14 cellular contexts compared by ENCODE assay signal in the genomic region with DNA sequence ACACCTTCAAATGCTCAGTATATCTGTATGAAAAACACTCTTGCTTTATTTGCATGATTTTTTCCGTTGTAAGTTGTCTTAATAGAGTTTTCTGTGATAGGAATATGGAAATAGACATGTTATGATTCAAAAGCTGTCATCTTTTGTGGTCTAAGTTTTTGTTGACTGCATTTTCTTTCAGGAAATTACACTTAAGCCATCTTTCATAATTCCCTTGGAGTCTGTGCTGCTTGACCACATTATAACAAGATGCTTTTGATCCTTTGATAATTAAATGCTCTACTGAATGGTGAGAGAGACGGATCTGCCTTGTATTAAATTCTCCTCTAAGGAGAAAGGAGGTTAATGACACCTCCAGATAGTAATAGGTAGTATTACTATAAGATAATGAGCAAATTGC.
DNase-seq lines count a peak whose midpoint lies in the region; FAIRE-seq and TF ChIP-seq lines count a peak whose summit lies in the region.
"Had no signal": no experiment of that assay in that cellular context is flagged by ENCODE, and none has a peak within 500 bp of the region (broad histone marks: within the 10 kb centered on the region; RNA-seq: fewer than 3 reads in every experiment).

No MANE protein-coding gene starts in this region.

- no peaks in the 10 kb centered on the region for H3K27me3 Mint-ChIP-seq in neural progenitor cell (ENCODE audit: insufficient read depth, low read depth)

- no peak overlapping the region for H2AK5ac ChIP-seq in mesenchymal stem cell (ENCODE audit: low read length, severe bottlenecking)

- no peak overlapping the region for H4K91ac ChIP-seq in mesenchymal stem cell (ENCODE audit: low read length)

- no peak overlapping the region for H3K18ac ChIP-seq in mesenchymal stem cell (ENCODE audit: low read depth in 1 of 2, low read length in 2 of 2)

- no peaks in the 10 kb centered on the region for H3K79me2 ChIP-seq in neural progenitor cell (ENCODE audit: low read depth)

- no peak overlapping the region for H3K4ac ChIP-seq in mesenchymal stem cell (ENCODE audit: low read depth in 1 of 2, low read length in 2 of 2)

- no peak overlapping the region for H4K8ac ChIP-seq in mesenchymal stem cell (ENCODE audit: low read length)

- WGBS in mesenchymal stem cell: 100% methylated on average over 1 of the region's 2 CpGs
- WGBS in small intestine, 3 donors: 71 to 78% (median 73%) methylated on average over 2 of the region's 2 CpGs

- H3K4me2 ChIP-seq in neural progenitor cell (no peak overlapping the region), mesenchymal stem cell (ENCODE audit: low read length, poor library complexity, severe bottlenecking) (no peak overlapping the region)
- H3K4me2 ChIP-seq: BLaER1 treated with 17β-estradiol and CSF1 and Interleukin-3, amounts not matched to agents 10 nM and 100 nM had no signal

- H3K4me3 Mint-ChIP-seq in neural progenitor cell: no peak overlapping the region
- H3K4me3 Mint-ChIP-seq: B cell; CD8-positive, alpha-beta T cell; H9 had no signal

- H3K36me3 Mint-ChIP-seq in neural progenitor cell: no peaks in the 10 kb centered on the region
- H3K36me3 Mint-ChIP-seq: CD8-positive, alpha-beta T cell had no signal

- H2BK120ac ChIP-seq in mesenchymal stem cell (ENCODE audit: low read depth, low read length): no peak overlapping the region

- H3K9me3 Mint-ChIP-seq in neural progenitor cell: no peaks in the 10 kb centered on the region
- H3K9me3 Mint-ChIP-seq: CD8-positive, alpha-beta T cell; H9 had no signal

- H3K36me3 ChIP-seq in bronchial epithelial cell (ENCODE audit: control insufficient read depth, insufficient read depth, low read length) (no peaks in the 10 kb centered on the region), neural progenitor cell (no peaks in the 10 kb centered on the region), mesenchymal stem cell (ENCODE audit: control insufficient read depth in 1 of 2, insufficient read depth in 2 of 2, low read depth in 1 of 2, low read length in 2 of 2) (no peaks in the 10 kb centered on the region), small intestine (ENCODE audit: control insufficient read depth in 2 of 2, insufficient read depth in 2 of 2, low read length in 2 of 2) (no peaks in the 10 kb centered on the region)
- H3K36me3 ChIP-seq: BLaER1 treated with 17β-estradiol and CSF1 and Interleukin-3, amounts not matched to agents 10 nM and 100 nM had no signal

- H3K14ac ChIP-seq in mesenchymal stem cell (ENCODE audit: low read length in 2 of 2): no peak overlapping the region

- H3K9ac ChIP-seq in neural progenitor cell: no peak overlapping the region
- H3K9ac ChIP-seq in mesenchymal stem cell (ENCODE audit: low read length): no peak overlapping the region
- H3K9ac ChIP-seq: BLaER1 treated with 17β-estradiol and CSF1 and Interleukin-3, amounts not matched to agents 10 nM and 100 nM had no signal

- no peak overlapping the region for H3K27ac ChIP-seq in neural progenitor cell
- no peak overlapping the region for H3K27ac ChIP-seq in mesenchymal stem cell (ENCODE audit: low read length, poor library complexity, severe bottlenecking)
- no peak overlapping the region for H3K27ac ChIP-seq in small intestine (ENCODE audit: low read depth in 1 of 2, low read length in 1 of 2)
- H3K27ac ChIP-seq: BLaER1 treated with 17β-estradiol and CSF1 and Interleukin-3, amounts not matched to agents 10 nM and 100 nM had no signal

- no peak overlapping the region for H3K23ac ChIP-seq in mesenchymal stem cell (ENCODE audit: low read length in 2 of 2)

- FAIRE-seq in bronchial epithelial cell (lab: Jason Lieb, UNC): no peak
- FAIRE-seq in small intestine (lab: Jason Lieb, UNC): no peak
- FAIRE-seq: G401.6, GM12891, GM19239, H1 had no signal

- H4K20me1 ChIP-seq in neural progenitor cell (ENCODE audit: low read depth): no peaks in the 10 kb centered on the region
- H4K20me1 ChIP-seq: BLaER1 treated with 17β-estradiol and CSF1 and Interleukin-3, amounts not matched to agents 10 nM and 100 nM had no signal

- H3K27ac Mint-ChIP-seq in neural progenitor cell: peak overlapping the region; percentile 26
- H3K27ac Mint-ChIP-seq: B cell; CD8-positive, alpha-beta T cell; H9 had no signal

- DNase-seq in LHCN-M2 (ENCODE audit: low read depth) (peak; percentile 9), bronchial epithelial cell (ENCODE audit: low read depth) (peak; percentile 5), neural progenitor cell (ENCODE audit: low spot score) (no peak), mesenchymal stem cell (no peak), small intestine (no peak)
- no peak for DNase-seq in activated naive CD4-positive, alpha-beta T cell treated with anti-CD3 and anti-CD28 coated beads, Interleukin-2, amount 50 U/mL, for 16 hours
- DNase-seq: CD8-positive, alpha-beta T cell; H9 had no signal

- peaks cover 43% of the 10 kb centered on the region for H3K4me1 Mint-ChIP-seq in neural progenitor cell
- H3K4me1 Mint-ChIP-seq: B cell had no signal

- H2AFZ ChIP-seq in neural progenitor cell (replicated peaks): no peak overlapping the region
- no peak overlapping the region for H2AFZ ChIP-seq in mesenchymal stem cell (ENCODE audit: low read depth, low read length)

- no peaks in the 10 kb centered on the region for H3F3A ChIP-seq in neural progenitor cell (ENCODE audit: low read depth)

- no peak overlapping the region for H2BK5ac ChIP-seq in mesenchymal stem cell (ENCODE audit: low read depth, low read length, poor library complexity, severe bottlenecking)

- H3K27me3 ChIP-seq in bronchial epithelial cell (ENCODE audit: control insufficient read depth, insufficient read depth, low read length) (no peaks in the 10 kb centered on the region), neural progenitor cell (no peaks in the 10 kb centered on the region), mesenchymal stem cell (ENCODE audit: control insufficient read depth in 1 of 2, insufficient read depth in 1 of 2, low read length in 2 of 2) (no peaks in the 10 kb centered on the region), small intestine (ENCODE audit: control insufficient read depth in 2 of 2, insufficient read depth in 2 of 2, low read length in 2 of 2) (no peaks in the 10 kb centered on the region)
- H3K27me3 ChIP-seq: BLaER1 treated with 17β-estradiol and CSF1 and Interleukin-3, amounts not matched to agents 10 nM and 100 nM had no signal

- H3K79me1 ChIP-seq in mesenchymal stem cell (replicated peaks; ENCODE audit: low read length, poor library complexity, severe bottlenecking): no peaks in the 10 kb centered on the region

- H3K4me1 ChIP-seq in neural progenitor cell: peaks cover 8% of the 10 kb centered on the region
- H3K4me1 ChIP-seq in mesenchymal stem cell (ENCODE audit: control insufficient read depth, insufficient read depth, low read depth, low read length): peaks cover 3% of the 10 kb centered on the region
- no peaks in the 10 kb centered on the region for H3K4me1 ChIP-seq in small intestine (ENCODE audit: control insufficient read depth in 2 of 2, insufficient read depth in 1 of 2, low read depth in 1 of 2, low read length in 1 of 2)
- H3K4me1 ChIP-seq: BLaER1 treated with 17β-estradiol and CSF1 and Interleukin-3, amounts not matched to agents 10 nM and 100 nM had no signal

- TF ChIP-seq CTCF in bronchial epithelial cell (IDR thresholded peaks at IDR 0.05; ENCODE audit: insufficient read depth, low read length, severe bottlenecking) (no peak), neural progenitor cell (IDR thresholded peaks at IDR 0.05) (no peak)

- H2BK12ac ChIP-seq in mesenchymal stem cell (ENCODE audit: low read length in 2 of 2): no peak overlapping the region

- no peaks in the 10 kb centered on the region for H3K9me3 ChIP-seq in neural progenitor cell (ENCODE audit: low read depth)
- no peaks in the 10 kb centered on the region for H3K9me3 ChIP-seq in mesenchymal stem cell (ENCODE audit: control insufficient read depth, low read length)
- no peaks in the 10 kb centered on the region for H3K9me3 ChIP-seq in small intestine (ENCODE audit: control insufficient read depth, low read depth)
- H3K9me3 ChIP-seq: BLaER1 treated with 17β-estradiol and CSF1 and Interleukin-3, amounts not matched to agents 10 nM and 100 nM had no signal

- H3K4me3 ChIP-seq in bronchial epithelial cell (ENCODE audit: low read depth, low read length) (no peak overlapping the region), neural progenitor cell (no peak overlapping the region), mesenchymal stem cell (ENCODE audit: insufficient read depth in 1 of 2, low read depth in 1 of 2, low read length in 2 of 2) (no peak overlapping the region), small intestine (ENCODE audit: low read depth in 1 of 2, low read length in 2 of 2) (no peak overlapping the region)
- H3K4me3 ChIP-seq: BLaER1 treated with 17β-estradiol and CSF1 and Interleukin-3, amounts not matched to agents 10 nM and 100 nM had no signal

- no peak overlapping the region for H2BK15ac ChIP-seq in mesenchymal stem cell (ENCODE audit: low read depth, poor library complexity, severe bottlenecking)

Comparison
In these comparisons a context has a peak if more than half of its experiments do, and no peak if none do; other contexts are left out.
1. DNase-seq: peak in LHCN-M2 (single experiment) and bronchial epithelial cell (single experiment); none in neural progenitor cell (single experiment), activated naive CD4-positive, alpha-beta T cell treated with anti-CD3 and anti-CD28 coated beads, Interleukin-2, amount 50 U/mL, for 16 hours (single experiment), mesenchymal stem cell (single experiment) and small intestine (single experiment).